ENCODE assay signal across 18 cellular contexts in the genomic region with DNA sequence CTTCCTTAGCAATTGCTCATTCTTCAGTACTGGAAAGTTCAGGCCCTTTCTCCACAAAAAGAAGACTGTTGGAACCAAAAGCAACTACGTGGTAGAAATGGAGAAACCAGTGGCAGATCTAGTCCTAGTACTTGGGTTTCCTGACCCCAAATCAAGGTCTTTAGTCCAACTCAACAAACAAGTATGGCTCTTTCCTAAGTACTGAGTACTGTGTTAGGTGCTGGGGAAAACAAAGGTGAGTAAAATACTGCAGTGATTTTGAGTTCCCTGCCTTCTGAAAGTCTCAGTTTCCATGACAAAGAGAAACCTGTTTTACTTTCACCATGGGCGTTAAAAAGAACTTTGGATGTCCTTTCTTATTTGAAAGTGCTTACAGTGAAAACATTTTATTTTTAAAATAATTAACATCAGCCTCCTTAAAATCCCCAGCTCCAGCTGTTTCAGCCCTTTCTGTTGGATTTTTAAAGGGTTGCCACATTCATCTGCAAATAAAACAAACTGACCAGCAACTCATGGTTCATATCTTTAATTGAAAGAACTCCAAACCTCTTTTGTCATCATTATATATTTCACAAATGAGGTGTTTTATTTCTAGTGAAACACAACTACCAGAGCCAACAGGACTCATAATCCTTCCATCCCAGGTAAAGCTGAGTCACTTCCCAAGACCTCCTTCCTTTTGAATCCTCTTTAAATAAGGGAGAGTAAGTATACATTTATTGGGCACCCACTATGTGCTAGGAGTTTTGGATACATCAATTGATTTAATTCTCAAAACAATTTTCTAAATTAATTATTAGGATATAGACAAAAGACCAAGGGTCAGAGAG.
"Had no signal": no experiment of that assay in that cellular context is flagged by ENCODE, and none has a peak within 500 bp of the region (broad histone marks: within the 10 kb centered on the region; RNA-seq: fewer than 3 reads in every experiment).

No MANE protein-coding gene starts in this region.

- H3K27me3 ChIP-seq: breast epithelium, tibial artery, vagina had no signal

- H3K9me3 ChIP-seq: breast epithelium, tibial artery, vagina had no signal

- H3K4me1 Mint-ChIP-seq: naive thymus-derived CD4-positive, alpha-beta T cell had no signal

- H3K4me3 Mint-ChIP-seq: dendritic cell treated with granulocyte-macrophage colony-stimulating factor and Interleukin-4, amounts not matched to agents 40 ng/mL and 50 ng/mL, for 4 days; endodermal cell; naive thymus-derived CD4-positive, alpha-beta T cell; stimulated activated memory B cell treated with anti-CD40 and anti-IgM and Interleukin-4, amounts not matched to agents 10 μg/mL and 1 μg/mL and 100 μg/mL, for 72 hours; T-helper 2 cell treated with Interferon-gamma antibody and Interleukin-4, amounts not matched to agents 5 μg/mL and 100 μg/mL, for 36 hours had no signal

- ATAC-seq: activated CD4-positive, CD25-positive, alpha-beta regulatory T cell treated with anti-CD3 and anti-CD28 coated beads, Interleukin-2, amount 50 U/mL, for 24 hours; esophagus mucosa; naive thymus-derived CD4-positive, alpha-beta T cell; stimulated activated memory B cell treated with anti-CD40 and anti-IgM and Interleukin-4, amounts not matched to agents 10 μg/mL and 1 μg/mL and 100 μg/mL, for 72 hours had no signal

- H3K27ac Mint-ChIP-seq: dendritic cell treated with granulocyte-macrophage colony-stimulating factor and Interleukin-4, amounts not matched to agents 40 ng/mL and 50 ng/mL, for 4 days; endodermal cell; naive thymus-derived CD4-positive, alpha-beta T cell; stimulated activated memory B cell treated with anti-CD40 and anti-IgM and Interleukin-4, amounts not matched to agents 10 μg/mL and 1 μg/mL and 100 μg/mL, for 72 hours; T-helper 2 cell treated with Interferon-gamma antibody and Interleukin-4, amounts not matched to agents 5 μg/mL and 100 μg/mL, for 36 hours had no signal

- H3K36me3 ChIP-seq: breast epithelium, tibial artery, vagina had no signal

- H3K27me3 Mint-ChIP-seq: stimulated activated memory B cell treated with anti-CD40 and anti-IgM and Interleukin-4, amounts not matched to agents 10 μg/mL and 1 μg/mL and 100 μg/mL, for 72 hours had no signal

- H3K36me3 Mint-ChIP-seq: naive thymus-derived CD4-positive, alpha-beta T cell; stimulated activated memory B cell treated with anti-CD40 and anti-IgM and Interleukin-4, amounts not matched to agents 10 μg/mL and 1 μg/mL and 100 μg/mL, for 72 hours had no signal

- H3K9me3 Mint-ChIP-seq: dendritic cell treated with granulocyte-macrophage colony-stimulating factor and Interleukin-4, amounts not matched to agents 40 ng/mL and 50 ng/mL, for 4 days; endodermal cell; stimulated activated memory B cell treated with anti-CD40 and anti-IgM and Interleukin-4, amounts not matched to agents 10 μg/mL and 1 μg/mL and 100 μg/mL, for 72 hours; T-helper 2 cell treated with Interferon-gamma antibody and Interleukin-4, amounts not matched to agents 5 μg/mL and 100 μg/mL, for 36 hours had no signal

- DNase-seq: activated CD4-positive, alpha-beta T cell treated with anti-CD3 and anti-CD28 coated beads, Interleukin-2, amount 50 U/mL, for 1 hour; activated naive CD4-positive, alpha-beta T cell treated with Interleukin-2 at 50 U/mL for 16 hours; activated T-cell treated with anti-CD3 and anti-CD28 coated beads for 4 hours; anterior cingulate cortex; endodermal cell; hypothalamus; mammary epithelial cell; naive thymus-derived CD4-positive, alpha-beta T cell; retina; stimulated activated CD4-positive, alpha-beta T cell treated with anti-CD3 and anti-CD28 coated beads, Interleukin-2, amount 100 ng/mL, for 48 hours; tibial artery had no signal

- H3K4me3 ChIP-seq: breast epithelium, tibial artery, vagina had no signal

- H3K27ac ChIP-seq: breast epithelium, tibial artery, vagina had no signal
